10 cellular contexts compared by ENCODE assay signal in genomic region chr3:36918050-36918449, GRCh38. TPM values are rescaled to one million over a fixed set of nuclear protein-coding genes. Genes with fewer than 3 reads are reported as not detected.
A peak's percentile ranks its signal among the peaks of the same experiment; 100 is the strongest.
DNase-seq lines count a peak whose midpoint lies in the region; ATAC-seq, FAIRE-seq and TF ChIP-seq lines count a peak whose summit lies in the region.
"Had no signal": no experiment of that assay in that cellular context is flagged by ENCODE, and none has a peak within 500 bp of the region (broad histone marks: within the 10 kb centered on the region; RNA-seq: fewer than 3 reads in every experiment).

No MANE protein-coding gene starts in this region.

- intact Hi-C loops in CD4-positive, alpha-beta memory T cell (cut with micrococcal nuclease), result no loop called here
- intact Hi-C loops in ovary (cut with DNase I), result no loop called here
- intact Hi-C loops in sigmoid colon (cut with DNase I), result no loop called here
- intact Hi-C loops in psoas muscle (cut with DNase I), result no loop called here

- TF ChIP-seq EP300 in ovary (IDR thresholded peaks at IDR 0.05) (no peak), sigmoid colon (IDR thresholded peaks at IDR 0.05) (no peak)

- POLR2A ChIA-PET in CD4-positive, alpha-beta memory T cell (lab: Charles Lee; ENCODE audit: partially characterized antibody), result interaction anchor here (1.0 to 1.8 kb wide), 3 partner anchors 10 to 42 kb away, joined by 3 to 8 read pairs (median 4); no protein-coding TSS in a partner anchor
- POLR2A ChIA-PET in T-cell (lab: Charles Lee), result interaction anchor here in 1 of 2 donors (0.6 kb wide), 1 partner anchor 74 kb away, joined by 4 read pairs; no protein-coding TSS in a partner anchor

- peak overlapping the region; percentile 21 to 93 (median 81) for H3K27ac Mint-ChIP-seq in CD4-positive, alpha-beta memory T cell
- peak overlapping the region; percentile 86 to 90 for H3K27ac Mint-ChIP-seq in T-cell

- no peak for DNase-seq in CD4-positive, alpha-beta memory T cell
- no peak for DNase-seq in T-cell
- no peak for DNase-seq in urothelium cell line (ENCODE audit: low spot score)
- DNase-seq in ovary, result no peak
- no peak for DNase-seq in sigmoid colon
- no peak for DNase-seq in psoas muscle
- DNase-seq: left ventricle myocardium superior, WERI-Rb-1 had no signal

- peaks cover 23 to 35% (median 28%) of the 10 kb centered on the region in 4 donors for H3K4me1 Mint-ChIP-seq in CD4-positive, alpha-beta memory T cell
- H3K4me1 Mint-ChIP-seq in T-cell, result peaks cover 26 to 42% (median 36%) of the 10 kb centered on the region in 3 donors

- peaks cover 0 to 13% (median 11%) of the 10 kb centered on the region in 8 donors for H3K9me3 Mint-ChIP-seq in CD4-positive, alpha-beta memory T cell
- peaks cover 5 to 13% (median 9%) of the 10 kb centered on the region in 3 donors for H3K9me3 Mint-ChIP-seq in T-cell

- no peaks in the 10 kb centered on the region for H3K36me3 ChIP-seq in CD4-positive, alpha-beta memory T cell (ENCODE audit: insufficient read depth, low read length)
- no peaks in the 10 kb centered on the region for H3K36me3 ChIP-seq in ovary
- no peaks in the 10 kb centered on the region for H3K36me3 ChIP-seq in sigmoid colon
- H3K36me3 ChIP-seq in psoas muscle (ENCODE audit: insufficient read depth in 1 of 2, low read depth in 1 of 2), result no peaks in the 10 kb centered on the region
- H3K36me3 ChIP-seq: WERI-Rb-1 had no signal

- peak overlapping the region in 7 of 8 donors; percentile 15 to 57 (median 37) for H3K4me3 Mint-ChIP-seq in CD4-positive, alpha-beta memory T cell
- H3K4me3 Mint-ChIP-seq in T-cell, result peak overlapping the region; percentile 32 to 58 (median 42)

- TF ChIP-seq CTCF in ovary (IDR thresholded peaks at IDR 0.05), result no peak
- no peak for TF ChIP-seq CTCF in sigmoid colon (IDR thresholded peaks at IDR 0.05)
- TF ChIP-seq CTCF in psoas muscle (IDR thresholded peaks at IDR 0.05), result no peak

- H3K27me3 ChIP-seq in CD4-positive, alpha-beta memory T cell (ENCODE audit: insufficient read depth, low read length), result no peaks in the 10 kb centered on the region
- H3K27me3 ChIP-seq in ovary (no peaks in the 10 kb centered on the region), sigmoid colon (no peaks in the 10 kb centered on the region), psoas muscle (ENCODE audit: insufficient read depth in 3 of 3, low read length in 2 of 3) (no peaks in the 10 kb centered on the region)

- TF ChIP-seq POLR2A in ovary (IDR thresholded peaks at IDR 0.05) (no peak), sigmoid colon (IDR thresholded peaks at IDR 0.05) (no peak)

- 87 to 93% (median 88%) methylated on average over 2 of the region's 2 CpGs for WGBS in ovary, 3 donors
- WGBS in sigmoid colon, 2 donors, result 22 to 27% methylated on average over 2 of the region's 2 CpGs
- 82 to 92% (median 89%) methylated on average over 2 of the region's 2 CpGs for WGBS in psoas muscle, 3 donors

- H3K9me3 ChIP-seq in CD4-positive, alpha-beta memory T cell (ENCODE audit: control insufficient read depth in 1 of 2, low read length in 2 of 2), result no peaks in the 10 kb centered on the region
- H3K9me3 ChIP-seq in ovary (no peaks in the 10 kb centered on the region), sigmoid colon (no peaks in the 10 kb centered on the region), psoas muscle (no peaks in the 10 kb centered on the region)

- peaks cover 12 to 13% of the 10 kb centered on the region in 2 donors for H3K36me3 Mint-ChIP-seq in CD4-positive, alpha-beta memory T cell
- H3K36me3 Mint-ChIP-seq in T-cell, result peaks cover 12% of the 10 kb centered on the region

- peaks cover 22% of the 10 kb centered on the region for H3K4me1 ChIP-seq in CD4-positive, alpha-beta memory T cell (ENCODE audit: insufficient read depth, low read length)
- H3K4me1 ChIP-seq in ovary (ENCODE audit: insufficient read depth), result no peaks in the 10 kb centered on the region
- H3K4me1 ChIP-seq in sigmoid colon, result no peaks in the 10 kb centered on the region
- H3K4me1 ChIP-seq in psoas muscle, result no peaks in the 10 kb centered on the region

- no peak for FAIRE-seq in urothelium cell line (lab: Jason Lieb, UNC)

- no peak overlapping the region for H3K4me3 ChIP-seq in CD4-positive, alpha-beta memory T cell (ENCODE audit: low read length in 2 of 2)
- no peak overlapping the region for H3K4me3 ChIP-seq in ovary
- no peak overlapping the region for H3K4me3 ChIP-seq in sigmoid colon
- no peak overlapping the region for H3K4me3 ChIP-seq in psoas muscle

- H3K27ac ChIP-seq in CD4-positive, alpha-beta memory T cell (ENCODE audit: low read depth, low read length), result no peak overlapping the region
- no peak overlapping the region for H3K27ac ChIP-seq in ovary
- no peak overlapping the region for H3K27ac ChIP-seq in sigmoid colon
- no peak overlapping the region for H3K27ac ChIP-seq in psoas muscle
- H3K27ac ChIP-seq: WERI-Rb-1 had no signal

- CTCF ChIA-PET in CD4-positive, alpha-beta memory T cell (lab: Charles Lee; ENCODE audit: partially characterized antibody), result interaction anchor here (0.9 to 1.3 kb wide), 2 partner anchors 10 to 40 kb away, joined by 3 to 6 read pairs; no protein-coding TSS in a partner anchor
- CTCF ChIA-PET in T-cell (lab: Charles Lee), result interaction anchor here (1.3 to 1.4 kb wide), 3 partner anchors 26 to 41 kb away, joined by 3 to 4 read pairs (median 4); partner anchors contain the start of gene TRANK1 (in 1 of the 2)

- peak; percentile 75 for ATAC-seq in GM19397 (IDR thresholded peaks at IDR 0.05; ENCODE audit: unreplicated experiment)
- peak; percentile 85 for ATAC-seq in HG03103 (IDR thresholded peaks at IDR 0.05; ENCODE audit: low read depth, unreplicated experiment)
- peak in 1 of 4 experiments; percentile 39 for ATAC-seq in T-cell (replicated peaks in 1 of 4)
- ATAC-seq in psoas muscle, result no peak
- ATAC-seq: left ventricle myocardium superior had no signal

- H3K27me3 Mint-ChIP-seq in CD4-positive, alpha-beta memory T cell, result no peaks in the 10 kb centered on the region
- no peaks in the 10 kb centered on the region for H3K27me3 Mint-ChIP-seq in T-cell

RNA-seq across cellular contexts. Expression of gene TRANK1, which starts 26.8 kb away (rescaled TPM):
- 100 to 1,000 TPM; 151 to 155 TPM for total RNA-seq in CD4-positive, alpha-beta memory T cell
- polyA plus RNA-seq in CD4-positive, alpha-beta memory T cell, result 10 to 100 TPM in 1 of 2 donors, 1 to 10 TPM in 1; 9.6 to 43.9 TPM
- total RNA-seq in T-cell (100 to 1,000 TPM in 3 of 5 donors, 10 to 100 TPM in 2; 96.0 to 160 (median 127) TPM), ovary (10 to 100 TPM; 10.7 to 42.4 (median 27.4) TPM), sigmoid colon (10 to 100 TPM in 3 of 4 donors, 1 to 10 TPM in 1; 8.6 to 26.3 (median 16.9) TPM), psoas muscle (1 to 10 TPM in 3 of 4 donors, under 1 TPM in 1; 0.63 to 4.5 (median 1.9) TPM)
- polyA plus RNA-seq in ovary (10 to 100 TPM; 11.4 to 24.6 TPM), sigmoid colon (10 to 100 TPM; 12.6 to 36.4 (median 26.1) TPM), psoas muscle (under 1 TPM; 0.28 to 0.60 (median 0.43) TPM)

Comparison
In these comparisons a context has a peak if more than half of its experiments do, and no peak if none do; other contexts are left out.
1. ATAC-seq: peak in GM19397 (single experiment) and HG03103 (single experiment); none in psoas muscle (0 of 4).